1 cellular context compared by ENCODE assay signal in the genomic region with DNA sequence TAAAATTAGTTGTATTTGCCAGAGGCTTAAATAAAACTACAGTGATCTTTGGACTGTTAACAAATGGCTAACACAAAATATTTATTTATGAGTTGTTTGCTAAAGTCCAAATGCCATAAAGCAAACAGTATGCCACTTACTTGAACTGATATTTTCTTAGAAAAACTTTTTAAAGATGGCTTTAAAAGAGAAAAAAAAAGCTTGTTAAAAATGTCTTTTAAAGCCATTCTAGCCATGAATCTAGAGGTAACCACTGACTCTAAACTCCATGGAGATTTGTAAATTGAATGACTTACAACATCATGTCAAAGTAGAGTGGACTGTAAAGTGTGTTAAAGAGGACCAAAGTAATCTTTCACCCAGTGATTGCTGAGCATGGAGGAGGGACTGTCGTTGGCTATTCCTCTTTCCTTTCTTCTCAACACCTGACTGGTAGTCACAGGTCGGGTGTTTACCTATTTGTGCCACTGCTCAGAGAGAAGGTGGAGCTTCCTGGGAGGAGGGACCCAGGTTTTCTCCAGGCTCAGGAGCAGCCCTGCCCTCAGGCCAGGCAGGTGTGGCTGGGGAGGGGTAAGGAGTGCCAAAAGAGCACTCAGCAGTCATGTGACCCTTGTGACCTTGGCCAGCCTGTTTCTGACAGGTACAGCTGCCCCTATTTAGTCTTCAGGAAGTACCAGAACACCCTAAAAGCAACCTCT.
TF ChIP-seq lines count a peak whose summit lies in the region.

No MANE protein-coding gene starts in this region.

TF ChIP-seq in HepG2, 621 proteins besides CTCF, POLR2A, EP300 and RAD21 (continued from another document and continues in another):
- TF ChIP-seq, protein P1, sequence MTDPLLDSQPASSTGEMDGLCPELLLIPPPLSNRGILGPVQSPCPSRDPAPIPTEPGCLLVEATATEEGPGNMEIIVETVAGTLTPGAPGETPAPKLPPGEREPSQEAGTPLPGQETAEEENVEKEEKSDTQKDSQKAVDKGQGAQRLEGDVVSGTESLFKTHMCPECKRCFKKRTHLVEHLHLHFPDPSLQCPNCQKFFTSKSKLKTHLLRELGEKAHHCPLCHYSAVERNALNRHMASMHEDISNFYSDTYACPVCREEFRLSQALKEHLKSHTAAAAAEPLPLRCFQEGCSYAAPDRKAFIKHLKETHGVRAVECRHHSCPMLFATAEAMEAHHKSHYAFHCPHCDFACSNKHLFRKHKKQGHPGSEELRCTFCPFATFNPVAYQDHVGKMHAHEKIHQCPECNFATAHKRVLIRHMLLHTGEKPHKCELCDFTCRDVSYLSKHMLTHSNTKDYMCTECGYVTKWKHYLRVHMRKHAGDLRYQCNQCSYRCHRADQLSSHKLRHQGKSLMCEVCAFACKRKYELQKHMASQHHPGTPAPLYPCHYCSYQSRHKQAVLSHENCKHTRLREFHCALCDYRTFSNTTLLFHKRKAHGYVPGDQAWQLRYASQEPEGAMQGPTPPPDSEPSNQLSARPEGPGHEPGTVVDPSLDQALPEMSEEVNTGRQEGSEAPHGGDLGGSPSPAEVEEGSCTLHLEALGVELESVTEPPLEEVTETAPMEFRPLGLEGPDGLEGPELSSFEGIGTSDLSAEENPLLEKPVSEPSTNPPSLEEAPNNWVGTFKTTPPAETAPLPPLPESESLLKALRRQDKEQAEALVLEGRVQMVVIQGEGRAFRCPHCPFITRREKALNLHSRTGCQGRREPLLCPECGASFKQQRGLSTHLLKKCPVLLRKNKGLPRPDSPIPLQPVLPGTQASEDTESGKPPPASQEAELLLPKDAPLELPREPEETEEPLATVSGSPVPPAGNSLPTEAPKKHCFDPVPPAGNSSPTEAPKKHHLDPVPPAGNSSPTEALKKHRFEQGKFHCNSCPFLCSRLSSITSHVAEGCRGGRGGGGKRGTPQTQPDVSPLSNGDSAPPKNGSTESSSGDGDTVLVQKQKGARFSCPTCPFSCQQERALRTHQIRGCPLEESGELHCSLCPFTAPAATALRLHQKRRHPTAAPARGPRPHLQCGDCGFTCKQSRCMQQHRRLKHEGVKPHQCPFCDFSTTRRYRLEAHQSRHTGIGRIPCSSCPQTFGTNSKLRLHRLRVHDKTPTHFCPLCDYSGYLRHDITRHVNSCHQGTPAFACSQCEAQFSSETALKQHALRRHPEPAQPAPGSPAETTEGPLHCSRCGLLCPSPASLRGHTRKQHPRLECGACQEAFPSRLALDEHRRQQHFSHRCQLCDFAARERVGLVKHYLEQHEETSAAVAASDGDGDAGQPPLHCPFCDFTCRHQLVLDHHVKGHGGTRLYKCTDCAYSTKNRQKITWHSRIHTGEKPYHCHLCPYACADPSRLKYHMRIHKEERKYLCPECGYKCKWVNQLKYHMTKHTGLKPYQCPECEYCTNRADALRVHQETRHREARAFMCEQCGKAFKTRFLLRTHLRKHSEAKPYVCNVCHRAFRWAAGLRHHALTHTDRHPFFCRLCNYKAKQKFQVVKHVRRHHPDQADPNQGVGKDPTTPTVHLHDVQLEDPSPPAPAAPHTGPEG (CRISPR knock-in tag; IDR thresholded peaks at IDR 0.05): no peak
- TF ChIP-seq ZNF607 (CRISPR knock-in tag; IDR thresholded peaks at IDR 0.05; ENCODE audit: borderline replicate concordance) (no peak), TEAD3 (CRISPR knock-in tag; optimal IDR thresholded peaks at IDR 0.05; ENCODE audit: borderline replicate concordance) (peak; percentile 58), ZNF879 (CRISPR knock-in tag; IDR thresholded peaks at IDR 0.05) (no peak), SUZ12 (IDR thresholded peaks at IDR 0.05; ENCODE audit: low read depth, low read length) (no peak), ATF7-NPFF (CRISPR knock-in tag; IDR thresholded peaks at IDR 0.05; ENCODE audit: low read depth) (no peak), ZNF33A (CRISPR knock-in tag; IDR thresholded peaks at IDR 0.05; ENCODE audit: borderline replicate concordance) (no peak), ZBTB38 (CRISPR knock-in tag; IDR thresholded peaks at IDR 0.05) (no peak), SNRNP70 (IDR thresholded peaks at IDR 0.05; ENCODE audit: low read depth, low read length) (no peak), NFYC (CRISPR knock-in tag; IDR thresholded peaks at IDR 0.05) (no peak), ZBTB21 (CRISPR knock-in tag; IDR thresholded peaks at IDR 0.05) (no peak), ZSCAN30 (CRISPR knock-in tag; IDR thresholded peaks at IDR 0.05) (no peak), TAF15 (IDR thresholded peaks at IDR 0.05; ENCODE audit: low read depth, low read length, poor library complexity, severe bottlenecking) (no peak), ZNF230 (CRISPR knock-in tag; IDR thresholded peaks at IDR 0.05) (no peak), CREM (IDR thresholded peaks at IDR 0.05) (peak; percentile 56), CREM (CRISPR knock-in tag; IDR thresholded peaks at IDR 0.05) (no peak), SRSF1 (optimal IDR thresholded peaks at IDR 0.05; ENCODE audit: low read depth, low read length) (no peak)
- TF ChIP-seq, protein P2, sequence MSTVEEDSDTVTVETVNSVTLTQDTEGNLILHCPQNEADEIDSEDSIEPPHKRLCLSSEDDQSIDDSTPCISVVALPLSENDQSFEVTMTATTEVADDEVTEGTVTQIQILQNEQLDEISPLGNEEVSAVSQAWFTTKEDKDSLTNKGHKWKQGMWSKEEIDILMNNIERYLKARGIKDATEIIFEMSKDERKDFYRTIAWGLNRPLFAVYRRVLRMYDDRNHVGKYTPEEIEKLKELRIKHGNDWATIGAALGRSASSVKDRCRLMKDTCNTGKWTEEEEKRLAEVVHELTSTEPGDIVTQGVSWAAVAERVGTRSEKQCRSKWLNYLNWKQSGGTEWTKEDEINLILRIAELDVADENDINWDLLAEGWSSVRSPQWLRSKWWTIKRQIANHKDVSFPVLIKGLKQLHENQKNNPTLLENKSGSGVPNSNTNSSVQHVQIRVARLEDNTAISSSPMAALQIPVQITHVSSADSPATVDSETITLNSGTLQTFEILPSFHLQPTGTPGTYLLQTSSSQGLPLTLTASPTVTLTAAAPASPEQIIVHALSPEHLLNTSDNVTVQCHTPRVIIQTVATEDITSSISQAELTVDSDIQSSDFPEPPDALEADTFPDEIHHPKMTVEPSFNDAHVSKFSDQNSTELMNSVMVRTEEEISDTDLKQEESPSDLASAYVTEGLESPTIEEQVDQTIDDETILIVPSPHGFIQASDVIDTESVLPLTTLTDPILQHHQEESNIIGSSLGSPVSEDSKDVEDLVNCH (CRISPR knock-in tag; IDR thresholded peaks at IDR 0.05): no peak
- TF ChIP-seq, protein P3, sequence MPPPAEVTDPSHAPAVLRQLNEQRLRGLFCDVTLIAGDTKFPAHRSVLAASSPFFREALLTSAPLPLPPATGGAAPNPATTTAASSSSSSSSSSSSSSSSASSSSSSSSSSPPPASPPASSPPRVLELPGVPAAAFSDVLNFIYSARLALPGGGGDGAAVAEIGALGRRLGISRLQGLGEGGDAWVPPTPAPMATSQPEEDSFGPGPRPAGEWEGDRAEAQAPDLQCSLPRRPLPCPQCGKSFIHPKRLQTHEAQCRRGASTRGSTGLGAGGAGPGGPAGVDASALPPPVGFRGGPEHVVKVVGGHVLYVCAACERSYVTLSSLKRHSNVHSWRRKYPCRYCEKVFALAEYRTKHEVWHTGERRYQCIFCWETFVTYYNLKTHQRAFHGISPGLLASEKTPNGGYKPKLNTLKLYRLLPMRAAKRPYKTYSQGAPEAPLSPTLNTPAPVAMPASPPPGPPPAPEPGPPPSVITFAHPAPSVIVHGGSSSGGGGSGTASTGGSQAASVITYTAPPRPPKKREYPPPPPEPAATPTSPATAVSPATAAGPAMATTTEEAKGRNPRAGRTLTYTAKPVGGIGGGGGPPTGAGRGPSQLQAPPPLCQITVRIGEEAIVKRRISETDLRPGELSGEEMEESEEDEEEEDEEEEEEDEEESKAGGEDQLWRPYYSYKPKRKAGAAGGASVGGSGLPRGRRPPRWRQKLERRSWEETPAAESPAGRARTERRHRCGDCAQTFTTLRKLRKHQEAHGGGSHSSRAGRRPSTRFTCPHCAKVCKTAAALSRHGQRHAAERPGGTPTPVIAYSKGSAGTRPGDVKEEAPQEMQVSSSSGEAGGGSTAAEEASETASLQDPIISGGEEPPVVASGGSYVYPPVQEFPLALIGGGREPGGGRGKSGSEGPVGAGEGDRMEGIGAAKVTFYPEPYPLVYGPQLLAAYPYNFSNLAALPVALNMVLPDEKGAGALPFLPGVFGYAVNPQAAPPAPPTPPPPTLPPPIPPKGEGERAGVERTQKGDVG (CRISPR knock-in tag; IDR thresholded peaks at IDR 0.05; ENCODE audit: borderline replicate concordance): no peak
- TF ChIP-seq, protein P4, sequence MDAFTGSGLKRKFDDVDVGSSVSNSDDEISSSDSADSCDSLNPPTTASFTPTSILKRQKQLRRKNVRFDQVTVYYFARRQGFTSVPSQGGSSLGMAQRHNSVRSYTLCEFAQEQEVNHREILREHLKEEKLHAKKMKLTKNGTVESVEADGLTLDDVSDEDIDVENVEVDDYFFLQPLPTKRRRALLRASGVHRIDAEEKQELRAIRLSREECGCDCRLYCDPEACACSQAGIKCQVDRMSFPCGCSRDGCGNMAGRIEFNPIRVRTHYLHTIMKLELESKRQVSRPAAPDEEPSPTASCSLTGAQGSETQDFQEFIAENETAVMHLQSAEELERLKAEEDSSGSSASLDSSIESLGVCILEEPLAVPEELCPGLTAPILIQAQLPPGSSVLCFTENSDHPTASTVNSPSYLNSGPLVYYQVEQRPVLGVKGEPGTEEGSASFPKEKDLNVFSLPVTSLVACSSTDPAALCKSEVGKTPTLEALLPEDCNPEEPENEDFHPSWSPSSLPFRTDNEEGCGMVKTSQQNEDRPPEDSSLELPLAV (CRISPR knock-in tag; conservative IDR thresholded peaks at IDR 0.05; ENCODE audit: low read depth): no peak
- TF ChIP-seq, protein P5, sequence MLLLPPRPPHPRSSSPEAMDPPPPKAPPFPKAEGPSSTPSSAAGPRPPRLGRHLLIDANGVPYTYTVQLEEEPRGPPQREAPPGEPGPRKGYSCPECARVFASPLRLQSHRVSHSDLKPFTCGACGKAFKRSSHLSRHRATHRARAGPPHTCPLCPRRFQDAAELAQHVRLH (CRISPR knock-in tag; IDR thresholded peaks at IDR 0.05; ENCODE audit: borderline replicate concordance, low read depth): no peak
- TF ChIP-seq, protein P6, sequence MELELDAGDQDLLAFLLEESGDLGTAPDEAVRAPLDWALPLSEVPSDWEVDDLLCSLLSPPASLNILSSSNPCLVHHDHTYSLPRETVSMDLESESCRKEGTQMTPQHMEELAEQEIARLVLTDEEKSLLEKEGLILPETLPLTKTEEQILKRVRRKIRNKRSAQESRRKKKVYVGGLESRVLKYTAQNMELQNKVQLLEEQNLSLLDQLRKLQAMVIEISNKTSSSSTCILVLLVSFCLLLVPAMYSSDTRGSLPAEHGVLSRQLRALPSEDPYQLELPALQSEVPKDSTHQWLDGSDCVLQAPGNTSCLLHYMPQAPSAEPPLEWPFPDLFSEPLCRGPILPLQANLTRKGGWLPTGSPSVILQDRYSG (CRISPR knock-in tag; IDR thresholded peaks at IDR 0.05): no peak
- TF ChIP-seq, protein P7, sequence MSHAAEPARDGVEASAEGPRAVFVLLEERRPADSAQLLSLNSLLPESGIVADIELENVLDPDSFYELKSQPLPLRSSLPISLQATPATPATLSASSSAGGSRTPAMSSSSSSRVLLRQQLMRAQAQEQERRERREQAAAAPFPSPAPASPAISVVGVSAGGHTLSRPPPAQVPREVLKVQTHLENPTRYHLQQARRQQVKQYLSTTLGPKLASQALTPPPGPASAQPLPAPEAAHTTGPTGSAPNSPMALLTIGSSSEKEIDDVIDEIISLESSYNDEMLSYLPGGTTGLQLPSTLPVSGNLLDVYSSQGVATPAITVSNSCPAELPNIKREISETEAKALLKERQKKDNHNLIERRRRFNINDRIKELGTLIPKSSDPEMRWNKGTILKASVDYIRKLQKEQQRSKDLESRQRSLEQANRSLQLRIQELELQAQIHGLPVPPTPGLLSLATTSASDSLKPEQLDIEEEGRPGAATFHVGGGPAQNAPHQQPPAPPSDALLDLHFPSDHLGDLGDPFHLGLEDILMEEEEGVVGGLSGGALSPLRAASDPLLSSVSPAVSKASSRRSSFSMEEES (CRISPR knock-in tag; IDR thresholded peaks at IDR 0.05): peak; percentile 86
- TF ChIP-seq, protein P8, sequence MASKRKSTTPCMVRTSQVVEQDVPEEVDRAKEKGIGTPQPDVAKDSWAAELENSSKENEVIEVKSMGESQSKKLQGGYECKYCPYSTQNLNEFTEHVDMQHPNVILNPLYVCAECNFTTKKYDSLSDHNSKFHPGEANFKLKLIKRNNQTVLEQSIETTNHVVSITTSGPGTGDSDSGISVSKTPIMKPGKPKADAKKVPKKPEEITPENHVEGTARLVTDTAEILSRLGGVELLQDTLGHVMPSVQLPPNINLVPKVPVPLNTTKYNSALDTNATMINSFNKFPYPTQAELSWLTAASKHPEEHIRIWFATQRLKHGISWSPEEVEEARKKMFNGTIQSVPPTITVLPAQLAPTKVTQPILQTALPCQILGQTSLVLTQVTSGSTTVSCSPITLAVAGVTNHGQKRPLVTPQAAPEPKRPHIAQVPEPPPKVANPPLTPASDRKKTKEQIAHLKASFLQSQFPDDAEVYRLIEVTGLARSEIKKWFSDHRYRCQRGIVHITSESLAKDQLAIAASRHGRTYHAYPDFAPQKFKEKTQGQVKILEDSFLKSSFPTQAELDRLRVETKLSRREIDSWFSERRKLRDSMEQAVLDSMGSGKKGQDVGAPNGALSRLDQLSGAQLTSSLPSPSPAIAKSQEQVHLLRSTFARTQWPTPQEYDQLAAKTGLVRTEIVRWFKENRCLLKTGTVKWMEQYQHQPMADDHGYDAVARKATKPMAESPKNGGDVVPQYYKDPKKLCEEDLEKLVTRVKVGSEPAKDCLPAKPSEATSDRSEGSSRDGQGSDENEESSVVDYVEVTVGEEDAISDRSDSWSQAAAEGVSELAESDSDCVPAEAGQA (IDR thresholded peaks at IDR 0.05; ENCODE audit: low read depth): no peak
- TF ChIP-seq, protein P8 (CRISPR knock-in tag; IDR thresholded peaks at IDR 0.05; ENCODE audit: borderline replicate concordance): no peak
- TF ChIP-seq, protein P9, sequence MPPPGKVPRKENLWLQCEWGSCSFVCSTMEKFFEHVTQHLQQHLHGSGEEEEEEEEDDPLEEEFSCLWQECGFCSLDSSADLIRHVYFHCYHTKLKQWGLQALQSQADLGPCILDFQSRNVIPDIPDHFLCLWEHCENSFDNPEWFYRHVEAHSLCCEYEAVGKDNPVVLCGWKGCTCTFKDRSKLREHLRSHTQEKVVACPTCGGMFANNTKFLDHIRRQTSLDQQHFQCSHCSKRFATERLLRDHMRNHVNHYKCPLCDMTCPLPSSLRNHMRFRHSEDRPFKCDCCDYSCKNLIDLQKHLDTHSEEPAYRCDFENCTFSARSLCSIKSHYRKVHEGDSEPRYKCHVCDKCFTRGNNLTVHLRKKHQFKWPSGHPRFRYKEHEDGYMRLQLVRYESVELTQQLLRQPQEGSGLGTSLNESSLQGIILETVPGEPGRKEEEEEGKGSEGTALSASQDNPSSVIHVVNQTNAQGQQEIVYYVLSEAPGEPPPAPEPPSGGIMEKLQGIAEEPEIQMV (CRISPR knock-in tag; IDR thresholded peaks at IDR 0.05; ENCODE audit: low read depth): no peak
